17 cellular contexts compared by ENCODE assay signal in the genomic region with DNA sequence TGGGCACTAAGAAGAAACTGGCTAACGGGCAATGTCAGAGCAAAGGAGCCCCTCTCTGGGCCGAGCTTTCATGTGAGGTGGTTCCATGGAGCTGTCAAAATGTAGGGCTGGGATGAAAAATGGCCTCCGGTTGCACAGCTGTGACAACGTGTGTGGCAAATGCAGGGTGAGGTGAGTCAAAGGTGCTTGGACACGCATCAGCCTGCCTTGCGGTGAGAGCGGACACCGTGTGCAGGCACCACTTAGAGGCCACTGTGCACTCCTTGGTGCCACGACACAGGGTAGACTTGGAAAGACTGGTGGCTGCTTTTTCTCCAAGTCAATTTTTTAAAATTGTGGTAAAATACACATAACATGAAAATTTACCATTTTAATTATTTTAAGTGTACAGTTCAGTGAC.
DNase-seq lines count a peak whose midpoint lies in the region; ATAC-seq and TF ChIP-seq lines count a peak whose summit lies in the region.
"Had no signal": no experiment of that assay in that cellular context is flagged by ENCODE, and none has a peak within 500 bp of the region (broad histone marks: within the 10 kb centered on the region; RNA-seq: fewer than 3 reads in every experiment).

No MANE protein-coding gene starts in this region.

- TF ChIP-seq POLR2A in thyroid gland (IDR thresholded peaks at IDR 0.05) = no peak

- intact Hi-C loops in Right ventricle myocardium inferior (cut with DNase I) = no loop called here
- intact Hi-C loops in Right ventricle myocardium superior (cut with DNase I) = no loop called here
- intact Hi-C loops in thyroid gland (cut with DNase I) = no loop called here

- 81 to 83% methylated on average over 9 of the region's 9 CpGs for WGBS in thyroid gland, 2 donors

- ATAC-seq in Right ventricle myocardium inferior = no peak
- no peak for ATAC-seq in Right ventricle myocardium superior (ENCODE audit: poor library complexity)
- ATAC-seq in esophagus mucosa = peak; percentile 78
- no peak for ATAC-seq in HG02588 (IDR thresholded peaks at IDR 0.05; ENCODE audit: unreplicated experiment)
- ATAC-seq: A549; CD8-positive, alpha-beta T cell had no signal

- TF ChIP-seq CTCF in thyroid gland (IDR thresholded peaks at IDR 0.05) = no peak

- no peaks in the 10 kb centered on the region for H3K36me3 ChIP-seq in thyroid gland
- H3K36me3 ChIP-seq: BLaER1 treated with 17β-estradiol and CSF1 and Interleukin-3, amounts not matched to agents 10 nM and 100 nM had no signal

- H3K4me1 ChIP-seq in thyroid gland = peaks cover 26 to 33% of the 10 kb centered on the region in 2 donors
- H3K4me1 ChIP-seq: A549; BLaER1 treated with 17β-estradiol and CSF1 and Interleukin-3, amounts not matched to agents 10 nM and 100 nM; Caco-2 had no signal

- DNase-seq in Right ventricle myocardium inferior (ENCODE audit: missing footprints) (peak; percentile 49), Right ventricle myocardium superior (no peak), thyroid gland (peak; percentile 48 to 58)
- DNase-seq in activated T-cell treated with anti-CD3 and anti-CD28 coated beads, Interleukin-2, amount 50 U/mL, for 1 hour = no peak
- DNase-seq: AML-193; Caco-2; Calu3; CD4-positive, alpha-beta T cell; CD8-positive, alpha-beta T cell; DMS79 treated with DMSO at 0.1 percent for 48 hours; GF-D8 had no signal

- H3K9me3 ChIP-seq in thyroid gland = no peaks in the 10 kb centered on the region
- H3K9me3 ChIP-seq: A549; BLaER1 treated with 17β-estradiol and CSF1 and Interleukin-3, amounts not matched to agents 10 nM and 100 nM; Caco-2 had no signal

- H3K27ac ChIP-seq in thyroid gland = no peak overlapping the region
- H3K27ac ChIP-seq: 22Rv1; A549; BLaER1 treated with 17β-estradiol and CSF1 and Interleukin-3, amounts not matched to agents 10 nM and 100 nM; C4-2B had no signal

- no peak overlapping the region for H3K4me3 ChIP-seq in thyroid gland (replicated peaks in 1 of 3)
- H3K4me3 ChIP-seq: A549; BLaER1 treated with 17β-estradiol and CSF1 and Interleukin-3, amounts not matched to agents 10 nM and 100 nM had no signal

- H3K27me3 ChIP-seq in thyroid gland = no peaks in the 10 kb centered on the region
- H3K27me3 ChIP-seq: BLaER1 treated with 17β-estradiol and CSF1 and Interleukin-3, amounts not matched to agents 10 nM and 100 nM had no signal

Comparison
In these comparisons a context has a peak if more than half of its experiments do, and no peak if none do; other contexts are left out.
1. DNase-seq: peak in Right ventricle myocardium inferior (single experiment) and thyroid gland (2 of 2); none in Right ventricle myocardium superior (single experiment) and activated T-cell treated with anti-CD3 and anti-CD28 coated beads, Interleukin-2, amount 50 U/mL, for 1 hour (single experiment).